ENCODE assay signal across 7 cellular contexts in the genomic region with DNA sequence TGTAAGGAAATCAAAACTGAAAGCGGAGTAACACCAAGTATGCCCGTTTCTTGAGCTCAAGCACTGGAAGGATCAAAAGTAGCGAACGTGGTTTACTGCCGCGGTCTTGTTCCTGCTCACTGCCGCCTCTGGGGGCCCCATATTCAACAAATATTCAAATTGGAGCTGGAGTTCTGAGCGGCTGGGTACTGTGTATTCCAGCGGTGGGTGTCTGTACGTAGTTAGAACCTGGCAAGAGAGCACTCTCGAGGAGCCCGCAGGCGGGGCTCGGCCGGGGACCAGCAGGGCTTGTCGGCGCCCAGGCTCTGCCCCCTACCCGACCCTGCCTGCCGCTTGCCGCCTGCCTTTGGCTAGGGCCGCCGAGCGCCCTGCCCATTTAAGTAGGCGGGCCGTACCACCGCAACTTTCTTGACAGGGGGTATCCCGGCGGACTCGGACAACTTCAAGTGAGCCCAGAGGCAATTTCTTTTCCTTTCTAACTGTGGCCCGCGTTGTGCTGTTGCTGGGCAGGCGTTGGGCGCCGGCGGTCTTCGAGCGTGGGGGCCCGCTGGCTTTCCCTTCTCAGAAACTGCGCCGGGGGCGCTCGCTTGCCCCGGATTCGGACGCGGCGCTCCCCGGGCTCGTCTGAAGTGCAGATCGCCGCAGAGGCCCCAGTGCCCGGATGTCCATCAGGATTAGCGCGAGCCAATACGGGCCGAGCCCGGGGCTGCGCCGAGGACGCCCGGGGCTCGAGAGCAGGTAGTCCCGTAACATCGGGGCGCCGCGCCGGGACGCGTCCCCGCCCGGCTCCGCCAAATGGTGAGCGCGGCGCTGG.
DNase-seq lines count a peak whose midpoint lies in the region; ATAC-seq, FAIRE-seq and TF ChIP-seq lines count a peak whose summit lies in the region.

No MANE protein-coding gene starts in this region.

- peak overlapping the region; percentile 96 for H3K4me3 ChIP-seq in astrocyte (ENCODE audit: insufficient read depth, low read depth, low read length)

- no peaks in the 10 kb centered on the region for H3K36me3 ChIP-seq in astrocyte (ENCODE audit: insufficient read depth, low read length)

- no peaks in the 10 kb centered on the region for H3K27me3 ChIP-seq in astrocyte (ENCODE audit: insufficient read depth, low read length)

- TF ChIP-seq POLR2A in GM18505 (IDR thresholded peaks at IDR 0.05; ENCODE audit: borderline replicate concordance, extremely low read depth, insufficient read depth, insufficient read length), result peak; percentile 99

- DNase-seq in NCI-H187 treated with DMSO at 0.1 percent for 48 hours (lab: John Stamatoyannopoulos, UW) (peak; percentile 79), astrocyte (ENCODE audit: low read depth) (peak; percentile 88), hippocampal formation (lab: John Stamatoyannopoulos, UW) (peak; percentile 95 to 97), retina (peak; percentile 100)
- peak; percentile 90 for DNase-seq in T-helper 2 cell treated with Interferon-gamma antibody and Interleukin-4, amounts not matched to agents 5 μg/mL and 100 μg/mL, for 36 hours (ENCODE audit: low spot score)

- H3K27ac ChIP-seq in astrocyte (ENCODE audit: low read depth, low read length), result peak overlapping the region; percentile 98

- H3K9me3 ChIP-seq in astrocyte (ENCODE audit: insufficient read depth, low read depth, low read length), result no peaks in the 10 kb centered on the region

- H3K4me1 Mint-ChIP-seq in T-helper 2 cell treated with Interferon-gamma antibody and Interleukin-4, amounts not matched to agents 5 μg/mL and 100 μg/mL, for 36 hours (ENCODE audit: low read depth), result peaks cover 51% of the 10 kb centered on the region
- H3K4me1 Mint-ChIP-seq in astrocyte (ENCODE audit: low read depth, unreplicated experiment), result peaks cover 32% of the 10 kb centered on the region

- peaks cover 33% of the 10 kb centered on the region for H3K79me2 ChIP-seq in astrocyte (ENCODE audit: insufficient read depth, low read length)

- H3K36me3 Mint-ChIP-seq in T-helper 2 cell treated with Interferon-gamma antibody and Interleukin-4, amounts not matched to agents 5 μg/mL and 100 μg/mL, for 36 hours (ENCODE audit: low read depth), result peaks cover 7% of the 10 kb centered on the region
- peaks cover 2% of the 10 kb centered on the region for H3K36me3 Mint-ChIP-seq in astrocyte (ENCODE audit: low read depth, unreplicated experiment)

- H3K9ac ChIP-seq in astrocyte (ENCODE audit: low read length), result peak overlapping the region; percentile 93

- peak overlapping the region; percentile 98 for H3K27ac Mint-ChIP-seq in T-helper 2 cell treated with Interferon-gamma antibody and Interleukin-4, amounts not matched to agents 5 μg/mL and 100 μg/mL, for 36 hours
- peak overlapping the region; percentile 89 for H3K27ac Mint-ChIP-seq in astrocyte (ENCODE audit: unreplicated experiment)

- no peaks in the 10 kb centered on the region for H3K27me3 Mint-ChIP-seq in T-helper 2 cell treated with Interferon-gamma antibody and Interleukin-4, amounts not matched to agents 5 μg/mL and 100 μg/mL, for 36 hours (ENCODE audit: low read depth)
- H3K27me3 Mint-ChIP-seq in astrocyte (ENCODE audit: low read depth, unreplicated experiment), result no peaks in the 10 kb centered on the region

- H3K4me3 Mint-ChIP-seq in T-helper 2 cell treated with Interferon-gamma antibody and Interleukin-4, amounts not matched to agents 5 μg/mL and 100 μg/mL, for 36 hours, result peak overlapping the region; percentile 97
- H3K4me3 Mint-ChIP-seq in astrocyte (ENCODE audit: unreplicated experiment), result peak overlapping the region; percentile 97

- no peaks in the 10 kb centered on the region for H3K9me3 Mint-ChIP-seq in T-helper 2 cell treated with Interferon-gamma antibody and Interleukin-4, amounts not matched to agents 5 μg/mL and 100 μg/mL, for 36 hours
- H3K9me3 Mint-ChIP-seq in astrocyte (ENCODE audit: unreplicated experiment), result no peaks in the 10 kb centered on the region

- H2AFZ ChIP-seq in astrocyte (ENCODE audit: low read depth, low read length), result peak overlapping the region; percentile 86

- H4K20me1 ChIP-seq in astrocyte (ENCODE audit: insufficient read depth, low read length), result peaks cover 26% of the 10 kb centered on the region

- peak; percentile 29 for TF ChIP-seq CTCF in astrocyte (IDR thresholded peaks at IDR 0.05; ENCODE audit: insufficient read depth, low read depth, low read length)

- ATAC-seq in GM18505 (IDR thresholded peaks at IDR 0.05; ENCODE audit: unreplicated experiment) (peak; percentile 74), HG02970 (IDR thresholded peaks at IDR 0.05; ENCODE audit: low FRiP score, unreplicated experiment) (peak; percentile 73)

- FAIRE-seq in astrocyte (lab: Jason Lieb, UNC), result no peak

- H3K4me1 ChIP-seq in astrocyte (ENCODE audit: insufficient read depth, low read length), result peaks cover 21% of the 10 kb centered on the region

- H3K4me2 ChIP-seq in astrocyte (ENCODE audit: low read length), result peak overlapping the region; percentile 97

Comparison
In these comparisons a context has a peak if more than half of its experiments do, and no peak if none do; other contexts are left out.
1. Peak in every context shown above with its lines: DNase-seq, ATAC-seq, H3K4me3 ChIP-seq and H3K27ac ChIP-seq.